12 cellular contexts compared by ENCODE assay signal in genomic region chr15:48671381-48672022, GRCh38. TPM values are rescaled to one million over a fixed set of nuclear protein-coding genes. Genes with fewer than 3 reads are reported as not detected.
DNase-seq lines count a peak whose midpoint lies in the region; ATAC-seq and TF ChIP-seq lines count a peak whose summit lies in the region.
"Had no signal": no experiment of that assay in that cellular context is flagged by ENCODE, and none has a peak within 500 bp of the region (broad histone marks: within the 10 kb centered on the region; RNA-seq: fewer than 3 reads in every experiment).

No MANE protein-coding gene starts in this region.

- 57% methylated on average over 5 of the region's 5 CpGs for WGBS in esophagus muscularis mucosa

- H3K36me3 ChIP-seq in ACC112 (ENCODE audit: insufficient read depth, low read length) (no peaks in the 10 kb centered on the region), esophagus muscularis mucosa (no peaks in the 10 kb centered on the region), muscle layer of duodenum (ENCODE audit: control insufficient read depth in 1 of 2, insufficient read depth in 2 of 2, low read length in 2 of 2) (no peaks in the 10 kb centered on the region)
- H3K36me3 ChIP-seq in effector memory CD4-positive, alpha-beta T cell (ENCODE audit: control insufficient read depth, insufficient read depth, low read length), result no peaks in the 10 kb centered on the region

- TF ChIP-seq CTCF in esophagus muscularis mucosa (IDR thresholded peaks at IDR 0.05), result no peak

- H3K4me3 ChIP-seq in ACC112 (ENCODE audit: low read depth, low read length) (peak overlapping the region; percentile 33; the same call in 1 of the 2 replicates), esophagus muscularis mucosa (no peak overlapping the region), muscle layer of duodenum (ENCODE audit: low read depth in 1 of 2, low read length in 2 of 2) (no peak overlapping the region)
- no peak overlapping the region for H3K4me3 ChIP-seq in effector memory CD4-positive, alpha-beta T cell (ENCODE audit: insufficient read depth, low read depth, low read length, poor library complexity, severe bottlenecking)
- H3K4me3 ChIP-seq: A549 had no signal

- no peaks in the 10 kb centered on the region for H3K9me3 ChIP-seq in esophagus muscularis mucosa
- no peaks in the 10 kb centered on the region for H3K9me3 ChIP-seq in muscle layer of duodenum (ENCODE audit: control insufficient read depth in 1 of 2, low read length in 2 of 2)
- H3K9me3 ChIP-seq in effector memory CD4-positive, alpha-beta T cell (ENCODE audit: control insufficient read depth, low read length), result no peaks in the 10 kb centered on the region
- H3K9me3 ChIP-seq: A549 had no signal

- TF ChIP-seq POLR2A in esophagus muscularis mucosa (IDR thresholded peaks at IDR 0.05; ENCODE audit: low read depth), result no peak

- no peak for TF ChIP-seq EP300 in esophagus muscularis mucosa (IDR thresholded peaks at IDR 0.05)

- H3K27ac ChIP-seq in ACC112 (ENCODE audit: low read depth, low read length) (peak overlapping the region; percentile 99), esophagus muscularis mucosa (replicated peaks in 1 of 4) (peak overlapping the region; percentile 40 to 63 (median 54)), muscle layer of duodenum (ENCODE audit: low read length) (peak overlapping the region; percentile 26)
- no peak overlapping the region for H3K27ac ChIP-seq in effector memory CD4-positive, alpha-beta T cell (ENCODE audit: insufficient read depth, low read length, poor library complexity, severe bottlenecking)
- H3K27ac ChIP-seq: A549 had no signal

- H2AFZ ChIP-seq in ACC112 (ENCODE audit: low read length, unreplicated experiment), result peak overlapping the region; percentile 35

- H3K4me1 ChIP-seq in ACC112 (ENCODE audit: control insufficient read depth, insufficient read depth, low read length, unreplicated experiment) (peaks cover 69% of the 10 kb centered on the region), esophagus muscularis mucosa (no peaks in the 10 kb centered on the region), muscle layer of duodenum (ENCODE audit: control insufficient read depth in 1 of 2, insufficient read depth in 2 of 2, low read length in 2 of 2) (no peaks in the 10 kb centered on the region)
- no peaks in the 10 kb centered on the region for H3K4me1 ChIP-seq in effector memory CD4-positive, alpha-beta T cell (ENCODE audit: control insufficient read depth, insufficient read depth, low read length, poor library complexity, severe bottlenecking)
- H3K4me1 ChIP-seq: A549 had no signal

- H3K79me2 ChIP-seq in ACC112 (ENCODE audit: control insufficient read depth, insufficient read depth, low read length, unreplicated experiment), result no peaks in the 10 kb centered on the region

- DNase-seq in OCI-M1 (lab: John Stamatoyannopoulos, UW), result peak; percentile 32
- DNase-seq in esophagus muscularis mucosa (ENCODE audit: extremely low spot score), result no peak
- DNase-seq in effector memory CD4-positive, alpha-beta T cell, result no peak
- no peak for DNase-seq in activated T-cell treated with anti-CD3 and anti-CD28 coated beads, Interleukin-2, amount 50 U/mL, for 48 hours
- DNase-seq in AML-193 (lab: John Stamatoyannopoulos, UW), result no peak
- DNase-seq: NCI-H510A, SHP77 had no signal

- intact Hi-C loops in esophagus muscularis mucosa (cut with DNase I), result no loop called here

- no peaks in the 10 kb centered on the region for H3K27me3 ChIP-seq in ACC112 (ENCODE audit: insufficient read depth, low read length)
- H3K27me3 ChIP-seq in esophagus muscularis mucosa, result no peaks in the 10 kb centered on the region
- H3K27me3 ChIP-seq in muscle layer of duodenum (ENCODE audit: low read depth, low read length), result no peaks in the 10 kb centered on the region
- no peaks in the 10 kb centered on the region for H3K27me3 ChIP-seq in effector memory CD4-positive, alpha-beta T cell (replicated peaks; ENCODE audit: control insufficient read depth, insufficient read depth, low read length, poor library complexity, severe bottlenecking)

- ATAC-seq in GM19324 (IDR thresholded peaks at IDR 0.05; ENCODE audit: low FRiP score, unreplicated experiment), result no peak
- ATAC-seq: A549; activated CD4-positive, CD25-positive, alpha-beta regulatory T cell treated with anti-CD3 and anti-CD28 coated beads, Interleukin-2, amount 50 U/mL, for 24 hours had no signal

RNA-seq across cellular contexts. Expression of gene FBN1, which starts 26.0 kb away (rescaled TPM):
- 100 to 1,000 TPM; 159 to 253 (median 226) TPM for total RNA-seq in esophagus muscularis mucosa
